In the genomic region with DNA sequence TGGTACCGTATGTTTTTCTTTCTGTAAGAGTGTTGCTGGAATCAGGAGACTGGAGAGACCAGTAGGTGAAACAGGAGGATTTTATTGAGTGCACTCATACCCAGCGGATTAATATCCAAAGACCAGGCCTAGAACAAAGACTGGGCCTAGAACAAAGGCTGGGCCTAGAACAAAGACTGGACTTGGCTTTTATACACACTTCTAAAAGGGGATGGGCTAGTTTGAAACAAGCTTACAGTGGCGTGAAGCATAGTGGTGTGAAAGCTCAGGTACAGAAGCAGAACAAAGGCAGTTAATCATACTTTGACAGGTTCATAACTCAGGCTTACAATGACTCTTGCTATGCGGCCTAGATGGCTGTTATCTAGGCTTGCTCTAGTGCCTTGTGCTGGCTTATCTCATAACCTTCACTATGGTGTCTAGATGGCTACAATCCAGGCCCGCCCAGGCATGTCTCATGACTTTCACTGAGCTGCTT, we compare ENCODE assay signal across 19 cellular contexts.
A peak's percentile ranks its signal among the peaks of the same experiment; 100 is the strongest.
DNase-seq lines count a peak whose midpoint lies in the region; TF ChIP-seq lines count a peak whose summit lies in the region.
"Had no signal": no experiment of that assay in that cellular context is flagged by ENCODE, and none has a peak within 500 bp of the region (broad histone marks: within the 10 kb centered on the region; RNA-seq: fewer than 3 reads in every experiment).

No MANE protein-coding gene starts in this region.

- TF ChIP-seq CTCF in mammary epithelial cell (conservative IDR thresholded peaks at IDR 0.05 in 1 of 2, IDR thresholded peaks at IDR 0.05 in 1 of 2; ENCODE audit: extremely low read depth in 1 of 2, insufficient read depth in 1 of 2, low read depth in 1 of 2, low read length in 2 of 2) = no peak

- peak; percentile 0 for DNase-seq in EH (ENCODE audit: low read depth)
- peak; percentile 7 for DNase-seq in M059J (ENCODE audit: low read depth)
- DNase-seq in mammary epithelial cell = peak; percentile 8
- peak; percentile 11 to 35 for DNase-seq in lung microvascular endothelial cell (ENCODE audit: low read depth in 2 of 2)
- DNase-seq in activated CD8-positive, alpha-beta memory T cell treated with anti-CD3 and anti-CD28 coated beads, Interleukin-2, amount 50 U/mL, for 4 hours = no peak
- DNase-seq in activated CD8-positive, alpha-beta memory T cell treated with anti-CD3 and anti-CD28 coated beads for 24 hours = no peak
- no peak for DNase-seq in cerebellar nuclear complex (lab: John Stamatoyannopoulos, UW)
- DNase-seq: activated CD4-positive, alpha-beta T cell treated with anti-CD3 and anti-CD28 coated beads for 36 hours; aorta; CD4-positive, alpha-beta T cell; effector memory CD4-positive, alpha-beta T cell; H7; NCI-H1092; NCI-H510A treated with DMSO at 0.1 percent for 48 hours; PC-9; SW 1271 had no signal

- H2AFZ ChIP-seq in mammary epithelial cell (ENCODE audit: low read depth, low read length) = no peak overlapping the region
- H2AFZ ChIP-seq: PC-9 had no signal

- H3K4me3 ChIP-seq in mammary epithelial cell (replicated peaks in 1 of 3; ENCODE audit: insufficient read depth in 1 of 3, low read depth in 2 of 3, low read length in 3 of 3) = no peak overlapping the region
- H3K4me3 ChIP-seq: heart left ventricle, PC-9, skin epidermis had no signal

- H3K4me2 ChIP-seq in mammary epithelial cell (ENCODE audit: insufficient read depth, low read depth, low read length) = no peak overlapping the region
- H3K4me2 ChIP-seq: PC-9 had no signal

- BruUV-seq in mammary epithelial cell (replicated peaks; lab: Mats Ljungman, UMichigan) = no TSS peak

- no peaks in the 10 kb centered on the region for H4K20me1 ChIP-seq in mammary epithelial cell (ENCODE audit: insufficient read depth, low read length)

- H3K79me2 ChIP-seq in mammary epithelial cell (ENCODE audit: insufficient read depth, low read length) = no peaks in the 10 kb centered on the region

- H3K27ac ChIP-seq in mammary epithelial cell (ENCODE audit: insufficient read depth, low read depth, low read length) = no peak overlapping the region
- H3K27ac ChIP-seq: neutrophil, PC-9, skin epidermis had no signal

- H3K9me3 ChIP-seq in mammary epithelial cell (replicated peaks; ENCODE audit: insufficient read depth, low read length) = peaks cover 10% of the 10 kb centered on the region

- H3K9ac ChIP-seq in mammary epithelial cell (ENCODE audit: insufficient read depth, low read length) = no peak overlapping the region

- dilution Hi-C loops in mammary epithelial cell (cut with HindIII; ENCODE audit: low sequenced_read_pairs) = no loop called here

- intact Hi-C loops in mammary epithelial cell (cut with micrococcal nuclease) = no loop called here

- CTCF ChIA-PET in mammary epithelial cell (lab: Charles Lee; ENCODE audit: low non-redundant PET) = no interaction called here

- in situ Hi-C loops in mammary epithelial cell (cut with MboI; ENCODE audit: low sequenced_read_pairs in 2 of 2) = no loop called here

- no peaks in the 10 kb centered on the region for H3K27me3 ChIP-seq in mammary epithelial cell (ENCODE audit: insufficient read depth, low read length)
- H3K27me3 ChIP-seq: heart left ventricle, neutrophil had no signal

- WGBS in mammary epithelial cell (ENCODE audit: low coverage, missing lambda C conversion rate) = 89% methylated on average over 5 of the region's 5 CpGs

- H3K4me1 ChIP-seq in mammary epithelial cell (ENCODE audit: insufficient read depth, low read length) = no peaks in the 10 kb centered on the region

- peaks cover 1% of the 10 kb centered on the region for H3K36me3 ChIP-seq in mammary epithelial cell (ENCODE audit: insufficient read depth, low read length)

Comparison
In these comparisons a context has a peak if more than half of its experiments do, and no peak if none do; other contexts are left out.
1. DNase-seq: peak in EH (single experiment), M059J (single experiment), mammary epithelial cell (single experiment) and lung microvascular endothelial cell (2 of 2); none in activated CD8-positive, alpha-beta memory T cell treated with anti-CD3 and anti-CD28 coated beads, Interleukin-2, amount 50 U/mL, for 4 hours (single experiment), activated CD8-positive, alpha-beta memory T cell treated with anti-CD3 and anti-CD28 coated beads for 24 hours (single experiment) and cerebellar nuclear complex (0 of 2).